Comparison of ENCODE assay signal across 1 cellular context in genomic region chr4:1793496-1793840, GRCh38.
TF ChIP-seq lines count a peak whose summit lies in the region.

No MANE protein-coding gene starts in this region.

TF ChIP-seq in GM12878, 131 proteins besides CTCF, POLR2A, EP300 and RAD21:
- TF ChIP-seq BCLAF1 (IDR thresholded peaks at IDR 0.05) (no peak), TCF3 (IDR thresholded peaks at IDR 0.05; ENCODE audit: borderline replicate concordance, insufficient read depth, low read depth, low read length) (no peak), ZNF24 (IDR thresholded peaks at IDR 0.05) (no peak), ZNF622 (IDR thresholded peaks at IDR 0.05) (no peak), ZZZ3 (IDR thresholded peaks at IDR 0.05; ENCODE audit: control insufficient read depth, insufficient read length, low read depth) (no peak), CEBPB (IDR thresholded peaks at IDR 0.05; ENCODE audit: borderline replicate concordance in 1 of 2, low read depth in 2 of 2, low read length in 2 of 2) (no peak), SPI1 (IDR thresholded peaks at IDR 0.05; ENCODE audit: borderline replicate concordance, insufficient read depth, low read depth, low read length) (no peak), NKRF (conservative IDR thresholded peaks at IDR 0.05) (no peak), NBN (IDR thresholded peaks at IDR 0.05) (no peak)
